20 cellular contexts compared by ENCODE assay signal in the genomic region with DNA sequence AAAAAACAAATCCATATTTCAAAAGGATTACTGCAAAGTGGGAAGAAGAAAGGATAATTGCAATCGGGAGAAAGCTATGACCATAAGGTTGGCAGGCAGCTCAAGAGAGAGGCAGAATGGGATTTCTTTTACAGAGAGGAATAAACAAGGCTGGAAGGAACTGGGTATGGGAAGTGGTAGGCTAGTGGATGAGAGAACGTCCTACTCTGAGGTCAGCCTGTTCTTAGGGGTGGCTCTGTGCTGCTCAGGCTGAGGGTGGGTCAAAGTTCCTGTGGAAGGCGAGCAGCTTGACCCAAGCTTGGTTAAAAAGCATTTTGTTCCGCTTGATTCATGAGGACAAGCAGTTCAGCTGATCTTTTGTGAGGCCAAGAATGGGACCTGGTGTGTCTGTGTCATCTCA.
DNase-seq lines count a peak whose midpoint lies in the region; ATAC-seq and TF ChIP-seq lines count a peak whose summit lies in the region.
"Had no signal": no experiment of that assay in that cellular context is flagged by ENCODE, and none has a peak within 500 bp of the region (broad histone marks: within the 10 kb centered on the region; RNA-seq: fewer than 3 reads in every experiment).

No MANE protein-coding gene starts in this region.

- H3K27me3 ChIP-seq in endodermal cell (ENCODE audit: control insufficient read depth, insufficient read depth, low read length, poor library complexity, severe bottlenecking) (no peaks in the 10 kb centered on the region), vagina (no peaks in the 10 kb centered on the region)

- no peaks in the 10 kb centered on the region for H3K36me3 Mint-ChIP-seq in endodermal cell (ENCODE audit: low read depth)
- H3K36me3 Mint-ChIP-seq: CD4-positive, alpha-beta memory T cell had no signal

- TF ChIP-seq CTCF in endodermal cell (conservative IDR thresholded peaks at IDR 0.05) = no peak
- TF ChIP-seq CTCF in vagina (IDR thresholded peaks at IDR 0.05) = no peak

- H3K9ac ChIP-seq in endodermal cell (ENCODE audit: extremely low read depth, low read length, poor library complexity, severe bottlenecking) = no peak overlapping the region

- DNase-seq in NCI-H524 (lab: John Stamatoyannopoulos, UW) (peak; percentile 71 to 90), endodermal cell (no peak), pons (ENCODE audit: low spot score) (peak; percentile 17), NCI-H1092 (lab: John Stamatoyannopoulos, UW) (no peak), vagina (ENCODE audit: extremely low spot score in 2 of 2) (no peak)
- no peak for DNase-seq in activated naive CD4-positive, alpha-beta T cell treated with Interleukin-2 at 50 U/mL for 16 hours
- DNase-seq: CD4-positive, alpha-beta memory T cell; COR-L47; DMS79; GF-D8; Kasumi-1; NCI-H1105 treated with DMSO at 0.1 percent for 48 hours; NCI-H2029; NCI-H2227 treated with DMSO at 0.1 percent for 48 hours; NCI-H774 had no signal

- no peak overlapping the region for H3K4me3 Mint-ChIP-seq in endodermal cell
- H3K4me3 Mint-ChIP-seq: CD4-positive, alpha-beta memory T cell had no signal

- no peak for ATAC-seq in HG03139 (IDR thresholded peaks at IDR 0.05; ENCODE audit: unreplicated experiment)
- ATAC-seq: HCT116, K562, SK-N-SH treated with all-trans-retinoic acid at 6 μM for 48 hours had no signal

- intact Hi-C loops in vagina (cut with DNase I) = loop anchor here (5.0 kb wide), 1 partner anchor 1007 kb away; no protein-coding TSS in a partner anchor

- no peaks in the 10 kb centered on the region for H3K9me3 Mint-ChIP-seq in endodermal cell
- H3K9me3 Mint-ChIP-seq: CD4-positive, alpha-beta memory T cell had no signal

- H3K36me3 ChIP-seq in endodermal cell (ENCODE audit: control insufficient read depth, insufficient read depth, low read length) (no peaks in the 10 kb centered on the region), vagina (no peaks in the 10 kb centered on the region)

- H3K4me1 Mint-ChIP-seq in endodermal cell = peaks cover 4% of the 10 kb centered on the region
- H3K4me1 Mint-ChIP-seq: CD4-positive, alpha-beta memory T cell had no signal

- H3K4me1 ChIP-seq in endodermal cell (ENCODE audit: control insufficient read depth, insufficient read depth, low read length) (no peaks in the 10 kb centered on the region), vagina (no peaks in the 10 kb centered on the region)

- H3K27me3 Mint-ChIP-seq in endodermal cell (ENCODE audit: insufficient read depth) = no peaks in the 10 kb centered on the region

- 54 to 65% methylated on average over 4 of the region's 4 CpGs for WGBS in endodermal cell (ENCODE audit: insufficient coverage in 1 of 2, insufficient read length in 1 of 2), 2 experiments

- H3K27ac Mint-ChIP-seq in endodermal cell = no peak overlapping the region
- H3K27ac Mint-ChIP-seq: CD4-positive, alpha-beta memory T cell had no signal

- H3K27ac ChIP-seq in angular gyrus (ENCODE audit: low read depth, low read length) (peak overlapping the region; percentile 37), endodermal cell (ENCODE audit: low read depth, low read length) (peak overlapping the region; percentile 94), vagina (no peak overlapping the region)

- H3K4me3 ChIP-seq in endodermal cell (ENCODE audit: low read length) (no peak overlapping the region), vagina (no peak overlapping the region)
- H3K4me3 ChIP-seq: K562 had no signal

- H3K9me3 ChIP-seq in endodermal cell (ENCODE audit: control insufficient read depth, low read length) (no peaks in the 10 kb centered on the region), vagina (no peaks in the 10 kb centered on the region)

- TF ChIP-seq POLR2A in vagina (IDR thresholded peaks at IDR 0.05) = no peak

Comparison
In these comparisons a context has a peak if more than half of its experiments do, and no peak if none do; other contexts are left out.
1. DNase-seq: peak in NCI-H524 (2 of 2) and pons (single experiment); none in endodermal cell (single experiment), NCI-H1092 (single experiment), activated naive CD4-positive, alpha-beta T cell treated with Interleukin-2 at 50 U/mL for 16 hours (single experiment) and vagina (0 of 2).